Comparison of ENCODE assay signal across 24 cellular contexts in the genomic region with DNA sequence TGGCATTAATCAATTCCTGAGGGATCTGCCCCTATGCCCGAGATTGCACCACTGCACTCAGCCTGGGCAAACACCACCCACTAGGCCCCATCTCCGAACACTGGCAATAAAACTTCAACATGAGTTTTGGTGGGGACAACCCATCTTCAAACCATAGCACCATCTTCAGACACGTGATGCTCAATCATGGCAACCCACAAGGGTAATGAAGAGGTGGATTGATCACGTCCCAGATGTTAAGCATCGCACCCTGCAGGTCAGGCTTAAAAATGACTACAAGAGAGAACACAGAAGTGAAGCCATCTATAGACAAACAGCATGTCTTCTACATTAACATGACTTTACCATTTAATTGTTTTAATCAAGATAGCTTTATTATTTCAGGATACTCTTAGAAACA.
"Had no signal": no experiment of that assay in that cellular context is flagged by ENCODE, and none has a peak within 500 bp of the region (broad histone marks: within the 10 kb centered on the region; RNA-seq: fewer than 3 reads in every experiment).

No MANE protein-coding gene starts in this region.

- H3K27me3 ChIP-seq: Peyer's patch, SJSA1 had no signal

- DNase-seq: IMR-90, Kasumi-1, NCI-H1092, NCI-H1105 treated with DMSO at 0.1 percent for 48 hours, NCI-H1417 treated with DMSO at 0.1 percent for 48 hours, NCI-H146, NCI-H1694 treated with DMSO at 0.1 percent for 48 hours, NCI-H1930, NCI-H2081, NCI-H2107, NCI-H2227 treated with DMSO at 0.1 percent for 48 hours, NCI-H446, NCI-H510A, NCI-H524 treated with DMSO at 0.1 percent for 48 hours, NCI-H69, NCI-H774, PC-3, Peyer's patch, Right ventricle myocardium superior, SIG-M5 had no signal

- H3K9me3 ChIP-seq: SJSA1 had no signal

- ATAC-seq: HepG2, PC-3 had no signal

- FAIRE-seq: HepG2 had no signal

- H3K9ac ChIP-seq: KMS-11 had no signal

- H3K4me2 ChIP-seq: KMS-11 had no signal

- H3K4me1 ChIP-seq: Peyer's patch had no signal

- H3K27ac ChIP-seq: KMS-11, Peyer's patch, SJSA1, SK-N-MC had no signal

- H3K4me3 ChIP-seq: Peyer's patch, SJSA1, SK-N-MC had no signal

- H3K36me3 ChIP-seq: Peyer's patch, SJSA1 had no signal
